In the genomic region with DNA sequence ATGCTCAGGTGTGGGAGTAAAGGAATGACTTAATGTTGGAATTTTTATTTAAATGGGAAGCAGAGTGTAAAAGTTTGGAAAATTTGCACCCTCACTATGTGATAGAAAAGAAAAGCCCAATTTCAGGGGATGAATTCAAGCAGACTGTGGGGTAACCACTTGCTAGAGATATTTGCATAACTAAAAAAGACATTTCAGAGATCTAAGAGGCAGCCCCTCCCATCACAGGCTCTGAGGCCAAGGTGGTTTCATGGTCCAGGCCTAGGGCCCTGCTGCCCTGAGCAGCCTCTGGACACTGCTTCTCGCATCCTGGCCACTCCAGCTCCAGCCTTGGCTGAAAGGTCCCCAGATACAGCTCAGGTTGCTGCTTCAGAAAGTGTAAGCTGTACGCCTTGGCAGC, we compare ENCODE assay signal across 21 cellular contexts. TPM values are rescaled to one million over a fixed set of nuclear protein-coding genes. Genes with fewer than 3 reads are reported as not detected.
DNase-seq lines count a peak whose midpoint lies in the region; ATAC-seq and TF ChIP-seq lines count a peak whose summit lies in the region.
"Had no signal": no experiment of that assay in that cellular context is flagged by ENCODE, and none has a peak within 500 bp of the region (broad histone marks: within the 10 kb centered on the region; RNA-seq: fewer than 3 reads in every experiment).

No MANE protein-coding gene starts in this region.

- no peaks in the 10 kb centered on the region for H3K79me2 ChIP-seq in PC-9 (ENCODE audit: low read depth)

- peaks cover 40% of the 10 kb centered on the region for H3K4me1 Mint-ChIP-seq in activated CD8-positive, alpha-beta T cell treated with anti-CD3 and anti-CD28 coated beads, Interleukin-2, amount 10 ng/mL, durations not matched to agents 7 days and 5 days (ENCODE audit: low read depth)
- H3K4me1 Mint-ChIP-seq in activated CD8-positive, alpha-beta T cell treated with anti-CD3 and anti-CD28 coated beads for 36 hours (ENCODE audit: low read depth), result peaks cover 24% of the 10 kb centered on the region
- peaks cover 12% of the 10 kb centered on the region for H3K4me1 Mint-ChIP-seq in endodermal cell

- H3K9me2 ChIP-seq in PC-9 (ENCODE audit: insufficient read depth), result no peaks in the 10 kb centered on the region

- no peak overlapping the region for H3K4me3 Mint-ChIP-seq in activated CD8-positive, alpha-beta T cell treated with anti-CD3 and anti-CD28 coated beads, Interleukin-2, amount 10 ng/mL, durations not matched to agents 7 days and 5 days
- H3K4me3 Mint-ChIP-seq in activated CD8-positive, alpha-beta T cell treated with anti-CD3 and anti-CD28 coated beads for 36 hours, result no peak overlapping the region
- H3K4me3 Mint-ChIP-seq in endodermal cell, result no peak overlapping the region
- H3K4me3 Mint-ChIP-seq: CD4-positive, CD25-positive, alpha-beta regulatory T cell had no signal

- no TSS peak for BruUV-seq in PC-9 (replicated peaks; lab: Mats Ljungman, UMichigan)

- no peaks in the 10 kb centered on the region for H3K9me3 Mint-ChIP-seq in activated CD8-positive, alpha-beta T cell treated with anti-CD3 and anti-CD28 coated beads, Interleukin-2, amount 10 ng/mL, durations not matched to agents 7 days and 5 days (ENCODE audit: insufficient read depth)
- H3K9me3 Mint-ChIP-seq in activated CD8-positive, alpha-beta T cell treated with anti-CD3 and anti-CD28 coated beads for 36 hours, result no peaks in the 10 kb centered on the region
- H3K9me3 Mint-ChIP-seq in endodermal cell, result no peaks in the 10 kb centered on the region

- H3K27me3 Mint-ChIP-seq in activated CD8-positive, alpha-beta T cell treated with anti-CD3 and anti-CD28 coated beads, Interleukin-2, amount 10 ng/mL, durations not matched to agents 7 days and 5 days (ENCODE audit: low read depth), result no peaks in the 10 kb centered on the region
- H3K27me3 Mint-ChIP-seq in activated CD8-positive, alpha-beta T cell treated with anti-CD3 and anti-CD28 coated beads for 36 hours, result no peaks in the 10 kb centered on the region
- H3K27me3 Mint-ChIP-seq in endodermal cell (ENCODE audit: insufficient read depth), result peaks cover 9% of the 10 kb centered on the region
- H3K27me3 Mint-ChIP-seq: CD4-positive, CD25-positive, alpha-beta regulatory T cell had no signal

- no peak overlapping the region for H3K9ac ChIP-seq in endodermal cell (ENCODE audit: extremely low read depth, low read length, poor library complexity, severe bottlenecking)
- H3K9ac ChIP-seq: BLaER1 treated with 17β-estradiol and CSF1 and Interleukin-3, amounts not matched to agents 10 nM and 100 nM; GM23248 had no signal

- CTCF ChIA-PET in activated CD8-positive, alpha-beta T cell treated with anti-CD3 and anti-CD28 coated beads, Interleukin-2, amount 10 ng/mL, durations not matched to agents 7 days and 5 days (lab: Charles Lee), result no interaction called here
- CTCF ChIA-PET in activated CD8-positive, alpha-beta T cell treated with anti-CD3 and anti-CD28 coated beads for 36 hours (lab: Charles Lee), result no interaction called here
- CTCF ChIA-PET in PC-9 (lab: Charles Lee), result no interaction called here

- peaks cover 3% of the 10 kb centered on the region for H3K36me3 Mint-ChIP-seq in activated CD8-positive, alpha-beta T cell treated with anti-CD3 and anti-CD28 coated beads, Interleukin-2, amount 10 ng/mL, durations not matched to agents 7 days and 5 days (ENCODE audit: low read depth)
- H3K36me3 Mint-ChIP-seq in activated CD8-positive, alpha-beta T cell treated with anti-CD3 and anti-CD28 coated beads for 36 hours (ENCODE audit: low read depth), result no peaks in the 10 kb centered on the region
- H3K36me3 Mint-ChIP-seq in endodermal cell (ENCODE audit: low read depth), result no peaks in the 10 kb centered on the region
- H3K36me3 Mint-ChIP-seq: IgD-negative memory B cell had no signal

- intact Hi-C loops in activated CD8-positive, alpha-beta T cell treated with anti-CD3 and anti-CD28 coated beads for 36 hours (cut with micrococcal nuclease), result no loop called here
- intact Hi-C loops in PC-9 (cut with micrococcal nuclease; ENCODE audit: unreplicated experiment), result no loop called here

- POLR2A ChIA-PET in activated CD8-positive, alpha-beta T cell treated with anti-CD3 and anti-CD28 coated beads, Interleukin-2, amount 10 ng/mL, durations not matched to agents 7 days and 5 days (lab: Charles Lee), result interaction anchor here (0.7 kb wide), 1 partner anchor 50 kb away, joined by 4 read pairs; no protein-coding TSS in a partner anchor
- POLR2A ChIA-PET in activated CD8-positive, alpha-beta T cell treated with anti-CD3 and anti-CD28 coated beads for 36 hours (lab: Charles Lee), result no interaction called here
- POLR2A ChIA-PET in PC-9 (lab: Charles Lee; ENCODE audit: unreplicated experiment), result no interaction called here

- no peak overlapping the region for H3K4me2 ChIP-seq in PC-9

- no peak overlapping the region for H2AFZ ChIP-seq in PC-9
- H2AFZ ChIP-seq: GM23248 had no signal

- H3K27me3 ChIP-seq in endodermal cell (ENCODE audit: control insufficient read depth, insufficient read depth, low read length, poor library complexity, severe bottlenecking) (no peaks in the 10 kb centered on the region), PC-9 (ENCODE audit: insufficient read depth, low read depth) (peaks cover 5% of the 10 kb centered on the region; the same call in 1 of the 2 replicates)

- no peaks in the 10 kb centered on the region for H3F3A ChIP-seq in PC-9 (ENCODE audit: insufficient read depth, low read depth)

- H3K27ac Mint-ChIP-seq in activated CD8-positive, alpha-beta T cell treated with anti-CD3 and anti-CD28 coated beads, Interleukin-2, amount 10 ng/mL, durations not matched to agents 7 days and 5 days, result peak overlapping the region; percentile 39
- no peak overlapping the region for H3K27ac Mint-ChIP-seq in activated CD8-positive, alpha-beta T cell treated with anti-CD3 and anti-CD28 coated beads for 36 hours
- H3K27ac Mint-ChIP-seq in endodermal cell, result no peak overlapping the region
- H3K27ac Mint-ChIP-seq: CD4-positive, CD25-positive, alpha-beta regulatory T cell had no signal

- 94% methylated on average over 2 of the region's 2 CpGs; no CpG with 5 or more reads in 1 of the 2 experiments for WGBS in endodermal cell (ENCODE audit: insufficient coverage in 1 of 2, insufficient read length in 1 of 2), 2 experiments

- no peak for TF ChIP-seq CTCF in activated CD8-positive, alpha-beta T cell treated with anti-CD3 and anti-CD28 coated beads for 36 hours (IDR thresholded peaks at IDR 0.05)
- no peak for TF ChIP-seq CTCF in endodermal cell (conservative IDR thresholded peaks at IDR 0.05)
- no peak for TF ChIP-seq CTCF in PC-9 (conservative IDR thresholded peaks at IDR 0.05)

- H3K4me3 ChIP-seq in endodermal cell (ENCODE audit: low read length) (no peak overlapping the region), PC-9 (no peak overlapping the region)
- H3K4me3 ChIP-seq: BLaER1 treated with 17β-estradiol and CSF1 and Interleukin-3, amounts not matched to agents 10 nM and 100 nM; GM23248 had no signal

- H3K9me3 ChIP-seq in KOPT-K1 (ENCODE audit: insufficient read depth, low read length, poor library complexity, severe bottlenecking), result no peaks in the 10 kb centered on the region
- no peaks in the 10 kb centered on the region for H3K9me3 ChIP-seq in endodermal cell (ENCODE audit: control insufficient read depth, low read length)
- H3K9me3 ChIP-seq in PC-9 (ENCODE audit: insufficient read depth, low read depth), result peaks cover 3% of the 10 kb centered on the region; the same call in 1 of the 2 replicates
- H3K9me3 ChIP-seq: BLaER1 treated with 17β-estradiol and CSF1 and Interleukin-3, amounts not matched to agents 10 nM and 100 nM had no signal

- no peaks in the 10 kb centered on the region for H4K20me1 ChIP-seq in PC-9 (ENCODE audit: insufficient read depth)
- H4K20me1 ChIP-seq: BLaER1 treated with 17β-estradiol and CSF1 and Interleukin-3, amounts not matched to agents 10 nM and 100 nM had no signal

- H3K36me3 ChIP-seq in KOPT-K1 (ENCODE audit: insufficient read depth, low read length) (no peaks in the 10 kb centered on the region), endodermal cell (ENCODE audit: control insufficient read depth, insufficient read depth, low read length) (no peaks in the 10 kb centered on the region), PC-9 (ENCODE audit: low read depth) (no peaks in the 10 kb centered on the region)
- H3K36me3 ChIP-seq: BLaER1 treated with 17β-estradiol and CSF1 and Interleukin-3, amounts not matched to agents 10 nM and 100 nM had no signal

- H3K4me1 ChIP-seq in endodermal cell (ENCODE audit: control insufficient read depth, insufficient read depth, low read length), result no peaks in the 10 kb centered on the region
- peaks cover 5% of the 10 kb centered on the region for H3K4me1 ChIP-seq in PC-9 (replicated peaks; ENCODE audit: insufficient read depth)

- no peak for ATAC-seq in activated CD8-positive, alpha-beta T cell treated with anti-CD3 and anti-CD28 coated beads, Interleukin-2, amount 10 ng/mL, durations not matched to agents 7 days and 5 days
- ATAC-seq in activated CD8-positive, alpha-beta T cell treated with anti-CD3 and anti-CD28 coated beads for 36 hours, result no peak
- ATAC-seq in HG03045 (IDR thresholded peaks at IDR 0.05; ENCODE audit: unreplicated experiment), result no peak
- no peak for ATAC-seq in SK-N-SH treated with all-trans-retinoic acid at 6 μM for 48 hours
- ATAC-seq: HCT116 had no signal

- peak overlapping the region; percentile 97 for H3K27ac ChIP-seq in KOPT-K1 (ENCODE audit: low read depth, low read length, poor library complexity, severe bottlenecking)
- no peak overlapping the region for H3K27ac ChIP-seq in endodermal cell (ENCODE audit: low read depth, low read length)
- H3K27ac ChIP-seq in PC-9, result no peak overlapping the region
- H3K27ac ChIP-seq: 22Rv1; BLaER1 treated with 17β-estradiol and CSF1 and Interleukin-3, amounts not matched to agents 10 nM and 100 nM; GM23248 had no signal

- no peak for DNase-seq in activated CD8-positive, alpha-beta T cell treated with anti-CD3 and anti-CD28 coated beads, Interleukin-2, amount 10 ng/mL, durations not matched to agents 7 days and 5 days
- DNase-seq in activated CD8-positive, alpha-beta T cell treated with anti-CD3 and anti-CD28 coated beads for 36 hours, result no peak
- DNase-seq in endodermal cell (peak; percentile 9), PC-9 (no peak), cortex of kidney (lab: John Stamatoyannopoulos, UW) (no peak)
- DNase-seq: AML-193; Calu3; CD4-positive, CD25-positive, alpha-beta regulatory T cell; DMS 273 treated with DMSO at 0.1 percent for 48 hours; EL; GM23248; KG1 had no signal

RNA-seq across cellular contexts. Expression of gene XPNPEP2, which starts 5.9 kb away (rescaled TPM):
- 1 to 10 TPM; 1.6 to 1.7 TPM for total RNA-seq in activated CD8-positive, alpha-beta T cell treated with anti-CD3 and anti-CD28 coated beads, Interleukin-2, amount 10 ng/mL, durations not matched to agents 7 days and 5 days
- under 1 TPM; 0.16 to 0.38 TPM for total RNA-seq in activated CD8-positive, alpha-beta T cell treated with anti-CD3 and anti-CD28 coated beads for 36 hours
- total RNA-seq in endodermal cell (under 1 TPM; 0.20 to 0.31 TPM), PC-9 (2021) (not detected in 2 replicates)
- 0.25 TPM for polyA plus RNA-seq in endodermal cell (2013, experiment 1 of 2)
- 0.46 TPM for polyA plus RNA-seq in endodermal cell (2013, experiment 2 of 2)
- total RNA-seq: A673, Calu3, HT1080 had no signal

RNA-seq across cellular contexts. Expression of gene SASH3, which starts 46.9 kb away (rescaled TPM):
- 100 to 1,000 TPM; 286 to 303 TPM for total RNA-seq in activated CD8-positive, alpha-beta T cell treated with anti-CD3 and anti-CD28 coated beads, Interleukin-2, amount 10 ng/mL, durations not matched to agents 7 days and 5 days
- 100 to 1,000 TPM; 117 to 123 TPM for total RNA-seq in activated CD8-positive, alpha-beta T cell treated with anti-CD3 and anti-CD28 coated beads for 36 hours
- total RNA-seq in endodermal cell (not detected), PC-9 (2021) (not detected in 2 replicates)
- not detected for polyA plus RNA-seq in endodermal cell (2013, experiment 1 of 2)
- not detected for polyA plus RNA-seq in endodermal cell (2013, experiment 2 of 2)
- total RNA-seq: A673, Calu3, GM23248, HT1080 had no signal

Comparison
In these comparisons a context has a peak if more than half of its experiments do, and no peak if none do; other contexts are left out.
1. RNA of gene SASH3, which starts 46.9 kb away (total RNA-seq): 286 to 303 TPM in activated CD8-positive, alpha-beta T cell treated with anti-CD3 and anti-CD28 coated beads, Interleukin-2, amount 10 ng/mL, durations not matched to agents 7 days and 5 days and 117 to 123 TPM in activated CD8-positive, alpha-beta T cell treated with anti-CD3 and anti-CD28 coated beads for 36 hours; not detected in endodermal cell and not detected in PC-9; every median in the first group is over 100 times any median in the second.